In the genomic region with DNA sequence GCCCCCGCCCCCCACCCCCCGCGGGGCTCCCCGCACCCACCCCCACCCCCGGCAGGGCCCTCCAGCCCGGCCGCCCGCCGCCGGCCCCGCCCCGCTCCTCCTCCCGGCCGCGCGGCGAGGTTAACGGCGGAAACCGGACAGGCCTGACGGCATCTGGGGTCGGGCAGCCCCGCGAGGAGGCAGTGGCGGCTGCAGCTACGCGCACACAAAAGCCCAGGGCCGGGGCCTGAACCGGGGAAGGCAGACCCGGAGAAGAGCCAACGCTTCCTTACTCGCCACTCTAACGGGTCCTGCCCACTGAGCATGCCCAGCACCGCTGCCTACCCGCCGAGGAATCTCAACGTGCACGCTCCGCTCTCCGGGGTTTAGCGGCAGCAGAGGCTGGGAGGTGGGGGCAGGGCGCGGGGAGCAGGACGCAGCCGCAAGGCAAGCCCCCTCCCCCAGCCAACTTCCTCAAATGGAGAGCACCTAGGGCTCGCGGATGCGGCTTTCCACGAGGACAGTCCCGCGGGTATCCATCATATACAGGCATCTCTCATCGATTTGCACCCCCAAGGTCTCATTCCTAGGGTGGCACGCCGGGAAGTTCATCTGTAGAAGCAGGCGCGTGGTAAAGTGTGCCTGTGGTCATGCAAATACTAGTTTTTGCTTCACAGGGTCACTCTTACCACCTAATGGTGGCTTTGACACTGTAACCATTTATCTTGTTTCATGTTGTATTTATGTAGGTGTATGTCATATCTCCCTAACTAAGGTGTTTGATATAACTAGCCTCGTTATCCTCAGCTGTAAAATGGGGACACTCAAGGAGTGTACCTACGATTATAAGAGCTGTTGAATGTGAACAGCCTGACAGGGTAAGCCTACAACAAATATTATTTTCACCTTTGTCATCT, we compare ENCODE assay signal across 1 cellular context.
TF ChIP-seq lines count a peak whose summit lies in the region.

A gene (minus strand): TSS at position 339 of the 896 bp plus-strand sequence. CDS start 761 bp downstream, outside the sequence.

TF ChIP-seq in K562, 482 proteins besides CTCF, POLR2A, EP300 and RAD21 (continued from another document and continues in another):
- no peak for TF ChIP-seq TSC22D4 (tag; IDR thresholded peaks at IDR 0.05)
- peak; percentile 91 to 93 for TF ChIP-seq NRF1 (conservative IDR thresholded peaks at IDR 0.05 in 1 of 2, IDR thresholded peaks at IDR 0.05 in 1 of 2)
- peak; percentile 90 for TF ChIP-seq SPI1 (IDR thresholded peaks at IDR 0.05; ENCODE audit: borderline replicate concordance, low read depth, low read length)
- TF ChIP-seq MED1 (CRISPR knock-in tag; IDR thresholded peaks at IDR 0.05; ENCODE audit: borderline replicate concordance) = 0 out of 2 replicates have a peak, but pooled peaks have one; percentile 64
- TF ChIP-seq SRSF7 (optimal IDR thresholded peaks at IDR 0.05; ENCODE audit: low read depth, low read length) = no peak
- TF ChIP-seq, protein P1, sequence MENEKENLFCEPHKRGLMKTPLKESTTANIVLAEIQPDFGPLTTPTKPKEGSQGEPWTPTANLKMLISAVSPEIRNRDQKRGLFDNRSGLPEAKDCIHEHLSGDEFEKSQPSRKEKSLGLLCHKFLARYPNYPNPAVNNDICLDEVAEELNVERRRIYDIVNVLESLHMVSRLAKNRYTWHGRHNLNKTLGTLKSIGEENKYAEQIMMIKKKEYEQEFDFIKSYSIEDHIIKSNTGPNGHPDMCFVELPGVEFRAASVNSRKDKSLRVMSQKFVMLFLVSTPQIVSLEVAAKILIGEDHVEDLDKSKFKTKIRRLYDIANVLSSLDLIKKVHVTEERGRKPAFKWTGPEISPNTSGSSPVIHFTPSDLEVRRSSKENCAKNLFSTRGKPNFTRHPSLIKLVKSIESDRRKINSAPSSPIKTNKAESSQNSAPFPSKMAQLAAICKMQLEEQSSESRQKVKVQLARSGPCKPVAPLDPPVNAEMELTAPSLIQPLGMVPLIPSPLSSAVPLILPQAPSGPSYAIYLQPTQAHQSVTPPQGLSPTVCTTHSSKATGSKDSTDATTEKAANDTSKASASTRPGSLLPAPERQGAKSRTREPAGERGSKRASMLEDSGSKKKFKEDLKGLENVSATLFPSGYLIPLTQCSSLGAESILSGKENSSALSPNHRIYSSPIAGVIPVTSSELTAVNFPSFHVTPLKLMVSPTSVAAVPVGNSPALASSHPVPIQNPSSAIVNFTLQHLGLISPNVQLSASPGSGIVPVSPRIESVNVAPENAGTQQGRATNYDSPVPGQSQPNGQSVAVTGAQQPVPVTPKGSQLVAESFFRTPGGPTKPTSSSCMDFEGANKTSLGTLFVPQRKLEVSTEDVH (IDR thresholded peaks at IDR 0.05; ENCODE audit: low read depth, partially characterized antibody) = peak; percentile 86
- TF ChIP-seq PYGO2 (tag; IDR thresholded peaks at IDR 0.05) = no peak
- TF ChIP-seq, protein P2, sequence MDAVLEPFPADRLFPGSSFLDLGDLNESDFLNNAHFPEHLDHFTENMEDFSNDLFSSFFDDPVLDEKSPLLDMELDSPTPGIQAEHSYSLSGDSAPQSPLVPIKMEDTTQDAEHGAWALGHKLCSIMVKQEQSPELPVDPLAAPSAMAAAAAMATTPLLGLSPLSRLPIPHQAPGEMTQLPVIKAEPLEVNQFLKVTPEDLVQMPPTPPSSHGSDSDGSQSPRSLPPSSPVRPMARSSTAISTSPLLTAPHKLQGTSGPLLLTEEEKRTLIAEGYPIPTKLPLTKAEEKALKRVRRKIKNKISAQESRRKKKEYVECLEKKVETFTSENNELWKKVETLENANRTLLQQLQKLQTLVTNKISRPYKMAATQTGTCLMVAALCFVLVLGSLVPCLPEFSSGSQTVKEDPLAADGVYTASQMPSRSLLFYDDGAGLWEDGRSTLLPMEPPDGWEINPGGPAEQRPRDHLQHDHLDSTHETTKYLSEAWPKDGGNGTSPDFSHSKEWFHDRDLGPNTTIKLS (IDR thresholded peaks at IDR 0.05; ENCODE audit: borderline replicate concordance, low read depth) = peak; percentile 60; the same call in 1 of the 2 replicates
- TF ChIP-seq ZBTB7A (IDR thresholded peaks at IDR 0.05; ENCODE audit: borderline replicate concordance, control insufficient read depth, low read depth, low read length) = peak; percentile 85
- TF ChIP-seq, protein P3, sequence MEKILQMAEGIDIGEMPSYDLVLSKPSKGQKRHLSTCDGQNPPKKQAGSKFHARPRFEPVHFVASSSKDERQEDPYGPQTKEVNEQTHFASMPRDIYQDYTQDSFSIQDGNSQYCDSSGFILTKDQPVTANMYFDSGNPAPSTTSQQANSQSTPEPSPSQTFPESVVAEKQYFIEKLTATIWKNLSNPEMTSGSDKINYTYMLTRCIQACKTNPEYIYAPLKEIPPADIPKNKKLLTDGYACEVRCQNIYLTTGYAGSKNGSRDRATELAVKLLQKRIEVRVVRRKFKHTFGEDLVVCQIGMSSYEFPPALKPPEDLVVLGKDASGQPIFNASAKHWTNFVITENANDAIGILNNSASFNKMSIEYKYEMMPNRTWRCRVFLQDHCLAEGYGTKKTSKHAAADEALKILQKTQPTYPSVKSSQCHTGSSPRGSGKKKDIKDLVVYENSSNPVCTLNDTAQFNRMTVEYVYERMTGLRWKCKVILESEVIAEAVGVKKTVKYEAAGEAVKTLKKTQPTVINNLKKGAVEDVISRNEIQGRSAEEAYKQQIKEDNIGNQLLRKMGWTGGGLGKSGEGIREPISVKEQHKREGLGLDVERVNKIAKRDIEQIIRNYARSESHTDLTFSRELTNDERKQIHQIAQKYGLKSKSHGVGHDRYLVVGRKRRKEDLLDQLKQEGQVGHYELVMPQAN (IDR thresholded peaks at IDR 0.05; ENCODE audit: borderline replicate concordance) = peak; percentile 87; the same call in 1 of the 2 replicates
- TF ChIP-seq, protein P4, sequence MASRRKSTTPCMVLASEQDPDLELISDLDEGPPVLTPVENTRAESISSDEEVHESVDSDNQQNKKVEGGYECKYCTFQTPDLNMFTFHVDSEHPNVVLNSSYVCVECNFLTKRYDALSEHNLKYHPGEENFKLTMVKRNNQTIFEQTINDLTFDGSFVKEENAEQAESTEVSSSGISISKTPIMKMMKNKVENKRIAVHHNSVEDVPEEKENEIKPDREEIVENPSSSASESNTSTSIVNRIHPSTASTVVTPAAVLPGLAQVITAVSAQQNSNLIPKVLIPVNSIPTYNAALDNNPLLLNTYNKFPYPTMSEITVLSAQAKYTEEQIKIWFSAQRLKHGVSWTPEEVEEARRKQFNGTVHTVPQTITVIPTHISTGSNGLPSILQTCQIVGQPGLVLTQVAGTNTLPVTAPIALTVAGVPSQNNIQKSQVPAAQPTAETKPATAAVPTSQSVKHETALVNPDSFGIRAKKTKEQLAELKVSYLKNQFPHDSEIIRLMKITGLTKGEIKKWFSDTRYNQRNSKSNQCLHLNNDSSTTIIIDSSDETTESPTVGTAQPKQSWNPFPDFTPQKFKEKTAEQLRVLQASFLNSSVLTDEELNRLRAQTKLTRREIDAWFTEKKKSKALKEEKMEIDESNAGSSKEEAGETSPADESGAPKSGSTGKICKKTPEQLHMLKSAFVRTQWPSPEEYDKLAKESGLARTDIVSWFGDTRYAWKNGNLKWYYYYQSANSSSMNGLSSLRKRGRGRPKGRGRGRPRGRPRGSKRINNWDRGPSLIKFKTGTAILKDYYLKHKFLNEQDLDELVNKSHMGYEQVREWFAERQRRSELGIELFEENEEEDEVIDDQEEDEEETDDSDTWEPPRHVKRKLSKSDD (conservative IDR thresholded peaks at IDR 0.05; ENCODE audit: low read length) = no peak
- TF ChIP-seq TGIF2 (CRISPR knock-in tag; IDR thresholded peaks at IDR 0.05) = no peak; the same call in 1 of the 2 replicates
- TF ChIP-seq ZNF224 (CRISPR knock-in tag; IDR thresholded peaks at IDR 0.05) = 0 out of 2 replicates have a peak, but pooled peaks have one; percentile 67
- peak; percentile 84 for TF ChIP-seq BRD4 (IDR thresholded peaks at IDR 0.05)
- peak; percentile 29 for TF ChIP-seq TAL1 (IDR thresholded peaks at IDR 0.05)
- peak; percentile 63; the same call in 1 of the 2 replicates for TF ChIP-seq NR2C2 (CRISPR knock-in tag; IDR thresholded peaks at IDR 0.05)
- peak; percentile 52 for TF ChIP-seq NR2C2 (tag; IDR thresholded peaks at IDR 0.05)
- TF ChIP-seq, protein P5, sequence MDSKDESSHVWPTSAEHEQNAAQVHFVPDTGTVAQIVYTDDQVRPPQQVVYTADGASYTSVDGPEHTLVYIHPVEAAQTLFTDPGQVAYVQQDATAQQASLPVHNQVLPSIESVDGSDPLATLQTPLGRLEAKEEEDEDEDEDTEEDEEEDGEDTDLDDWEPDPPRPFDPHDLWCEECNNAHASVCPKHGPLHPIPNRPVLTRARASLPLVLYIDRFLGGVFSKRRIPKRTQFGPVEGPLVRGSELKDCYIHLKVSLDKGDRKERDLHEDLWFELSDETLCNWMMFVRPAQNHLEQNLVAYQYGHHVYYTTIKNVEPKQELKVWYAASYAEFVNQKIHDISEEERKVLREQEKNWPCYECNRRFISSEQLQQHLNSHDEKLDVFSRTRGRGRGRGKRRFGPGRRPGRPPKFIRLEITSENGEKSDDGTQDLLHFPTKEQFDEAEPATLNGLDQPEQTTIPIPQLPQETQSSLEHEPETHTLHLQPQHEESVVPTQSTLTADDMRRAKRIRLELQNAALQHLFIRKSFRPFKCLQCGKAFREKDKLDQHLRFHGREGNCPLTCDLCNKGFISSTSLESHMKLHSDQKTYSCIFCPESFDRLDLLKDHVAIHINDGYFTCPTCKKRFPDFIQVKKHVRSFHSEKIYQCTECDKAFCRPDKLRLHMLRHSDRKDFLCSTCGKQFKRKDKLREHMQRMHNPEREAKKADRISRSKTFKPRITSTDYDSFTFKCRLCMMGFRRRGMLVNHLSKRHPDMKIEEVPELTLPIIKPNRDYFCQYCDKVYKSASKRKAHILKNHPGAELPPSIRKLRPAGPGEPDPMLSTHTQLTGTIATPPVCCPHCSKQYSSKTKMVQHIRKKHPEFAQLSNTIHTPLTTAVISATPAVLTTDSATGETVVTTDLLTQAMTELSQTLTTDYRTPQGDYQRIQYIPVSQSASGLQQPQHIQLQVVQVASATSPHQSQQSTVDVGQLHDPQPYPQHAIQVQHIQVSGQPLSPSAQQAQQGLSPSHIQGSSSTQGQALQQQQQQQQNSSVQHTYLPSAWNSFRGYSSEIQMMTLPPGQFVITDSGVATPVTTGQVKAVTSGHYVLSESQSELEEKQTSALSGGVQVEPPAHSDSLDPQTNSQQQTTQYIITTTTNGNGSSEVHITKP (IDR thresholded peaks at IDR 0.05; ENCODE audit: partially characterized antibody) = peak; percentile 41
- TF ChIP-seq ZNF583 (CRISPR knock-in tag; IDR thresholded peaks at IDR 0.05) = peak; percentile 83
- peak; percentile 46; the same call in 1 of the 2 replicates for TF ChIP-seq ZNF175 (CRISPR knock-in tag; IDR thresholded peaks at IDR 0.05; ENCODE audit: low read depth)
- no peak for TF ChIP-seq ARHGAP35 (IDR thresholded peaks at IDR 0.05; ENCODE audit: partially characterized antibody)
- no peak for TF ChIP-seq ZNF143 (CRISPR knock-in tag; IDR thresholded peaks at IDR 0.05)
- peak; percentile 75; the same call in 1 of the 2 replicates for TF ChIP-seq PHF8 (IDR thresholded peaks at IDR 0.05; ENCODE audit: borderline replicate concordance, low read length)
- TF ChIP-seq SRSF3 (IDR thresholded peaks at IDR 0.05; ENCODE audit: insufficient read depth, low read length) = no peak
- TF ChIP-seq POLR2G (IDR thresholded peaks at IDR 0.05; ENCODE audit: low read depth, low read length) = peak; percentile 90
- peak in 1 of 2 experiments; percentile 65; a peak in 1 of 4 replicates for TF ChIP-seq ETV6 (IDR thresholded peaks at IDR 0.05; ENCODE audit: borderline replicate concordance in 1 of 2, low read depth in 2 of 2, low read length in 1 of 2)
- peak; percentile 89; the same call in 1 of the 2 replicates for TF ChIP-seq ETV6 (CRISPR knock-in tag; IDR thresholded peaks at IDR 0.05; ENCODE audit: borderline replicate concordance)
- TF ChIP-seq DACH1 (IDR thresholded peaks at IDR 0.05; ENCODE audit: partially characterized antibody) = peak; percentile 67
- peak; percentile 6; the same call in 1 of the 2 replicates for TF ChIP-seq ZNF780A (CRISPR knock-in tag; IDR thresholded peaks at IDR 0.05)
- TF ChIP-seq ARID2 (IDR thresholded peaks at IDR 0.05) = peak; percentile 56; the same call in 1 of the 2 replicates
- peak; percentile 83 for TF ChIP-seq PCBP1 (IDR thresholded peaks at IDR 0.05; ENCODE audit: low read depth, low read length, poor library complexity, severe bottlenecking)
- 0 out of 2 replicates have a peak, but pooled peaks have one; percentile 23 for TF ChIP-seq NFE2 (IDR thresholded peaks at IDR 0.05; ENCODE audit: low read depth)
- peak; percentile 94 for TF ChIP-seq SP1 (CRISPR knock-in tag; IDR thresholded peaks at IDR 0.05)
- peak; percentile 87 for TF ChIP-seq KDM5B (IDR thresholded peaks at IDR 0.05; ENCODE audit: insufficient replicate concordance, low read depth, low read length)
- TF ChIP-seq FOXJ2 (tag; IDR thresholded peaks at IDR 0.05) = peak; percentile 36; the same call in 1 of the 2 replicates
- 0 out of 2 replicates have a peak, but pooled peaks have one; percentile 23 for TF ChIP-seq SMAD3 (CRISPR knock-in tag; conservative IDR thresholded peaks at IDR 0.05)
- TF ChIP-seq, protein P6, sequence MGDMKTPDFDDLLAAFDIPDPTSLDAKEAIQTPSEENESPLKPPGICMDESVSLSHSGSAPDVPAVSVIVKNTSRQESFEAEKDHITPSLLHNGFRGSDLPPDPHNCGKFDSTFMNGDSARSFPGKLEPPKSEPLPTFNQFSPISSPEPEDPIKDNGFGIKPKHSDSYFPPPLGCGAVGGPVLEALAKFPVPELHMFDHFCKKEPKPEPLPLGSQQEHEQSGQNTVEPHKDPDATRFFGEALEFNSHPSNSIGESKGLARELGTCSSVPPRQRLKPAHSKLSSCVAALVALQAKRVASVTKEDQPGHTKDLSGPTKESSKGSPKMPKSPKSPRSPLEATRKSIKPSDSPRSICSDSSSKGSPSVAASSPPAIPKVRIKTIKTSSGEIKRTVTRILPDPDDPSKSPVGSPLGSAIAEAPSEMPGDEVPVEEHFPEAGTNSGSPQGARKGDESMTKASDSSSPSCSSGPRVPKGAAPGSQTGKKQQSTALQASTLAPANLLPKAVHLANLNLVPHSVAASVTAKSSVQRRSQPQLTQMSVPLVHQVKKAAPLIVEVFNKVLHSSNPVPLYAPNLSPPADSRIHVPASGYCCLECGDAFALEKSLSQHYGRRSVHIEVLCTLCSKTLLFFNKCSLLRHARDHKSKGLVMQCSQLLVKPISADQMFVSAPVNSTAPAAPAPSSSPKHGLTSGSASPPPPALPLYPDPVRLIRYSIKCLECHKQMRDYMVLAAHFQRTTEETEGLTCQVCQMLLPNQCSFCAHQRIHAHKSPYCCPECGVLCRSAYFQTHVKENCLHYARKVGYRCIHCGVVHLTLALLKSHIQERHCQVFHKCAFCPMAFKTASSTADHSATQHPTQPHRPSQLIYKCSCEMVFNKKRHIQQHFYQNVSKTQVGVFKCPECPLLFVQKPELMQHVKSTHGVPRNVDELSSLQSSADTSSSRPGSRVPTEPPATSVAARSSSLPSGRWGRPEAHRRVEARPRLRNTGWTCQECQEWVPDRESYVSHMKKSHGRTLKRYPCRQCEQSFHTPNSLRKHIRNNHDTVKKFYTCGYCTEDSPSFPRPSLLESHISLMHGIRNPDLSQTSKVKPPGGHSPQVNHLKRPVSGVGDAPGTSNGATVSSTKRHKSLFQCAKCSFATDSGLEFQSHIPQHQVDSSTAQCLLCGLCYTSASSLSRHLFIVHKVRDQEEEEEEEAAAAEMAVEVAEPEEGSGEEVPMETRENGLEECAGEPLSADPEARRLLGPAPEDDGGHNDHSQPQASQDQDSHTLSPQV (IDR thresholded peaks at IDR 0.05) = peak; percentile 71; the same call in 1 of the 2 replicates
- peak; percentile 76; the same call in 1 of the 2 replicates for TF ChIP-seq CBFB (CRISPR knock-in tag; IDR thresholded peaks at IDR 0.05)
- peak; percentile 96 for TF ChIP-seq TARDBP (IDR thresholded peaks at IDR 0.05)
- TF ChIP-seq TAF9B (IDR thresholded peaks at IDR 0.05; ENCODE audit: partially characterized antibody) = peak; percentile 87
- no peak for TF ChIP-seq NFYB (IDR thresholded peaks at IDR 0.05; ENCODE audit: extremely low read depth, insufficient read length)
- no peak for TF ChIP-seq HSF4 (CRISPR knock-in tag; IDR thresholded peaks at IDR 0.05; ENCODE audit: borderline replicate concordance)
- TF ChIP-seq ZNF77 (CRISPR knock-in tag; IDR thresholded peaks at IDR 0.05) = no peak
- TF ChIP-seq NR1H2 (CRISPR knock-in tag; IDR thresholded peaks at IDR 0.05) = no peak
